ENCODE assay signal across 9 cellular contexts in the genomic region with DNA sequence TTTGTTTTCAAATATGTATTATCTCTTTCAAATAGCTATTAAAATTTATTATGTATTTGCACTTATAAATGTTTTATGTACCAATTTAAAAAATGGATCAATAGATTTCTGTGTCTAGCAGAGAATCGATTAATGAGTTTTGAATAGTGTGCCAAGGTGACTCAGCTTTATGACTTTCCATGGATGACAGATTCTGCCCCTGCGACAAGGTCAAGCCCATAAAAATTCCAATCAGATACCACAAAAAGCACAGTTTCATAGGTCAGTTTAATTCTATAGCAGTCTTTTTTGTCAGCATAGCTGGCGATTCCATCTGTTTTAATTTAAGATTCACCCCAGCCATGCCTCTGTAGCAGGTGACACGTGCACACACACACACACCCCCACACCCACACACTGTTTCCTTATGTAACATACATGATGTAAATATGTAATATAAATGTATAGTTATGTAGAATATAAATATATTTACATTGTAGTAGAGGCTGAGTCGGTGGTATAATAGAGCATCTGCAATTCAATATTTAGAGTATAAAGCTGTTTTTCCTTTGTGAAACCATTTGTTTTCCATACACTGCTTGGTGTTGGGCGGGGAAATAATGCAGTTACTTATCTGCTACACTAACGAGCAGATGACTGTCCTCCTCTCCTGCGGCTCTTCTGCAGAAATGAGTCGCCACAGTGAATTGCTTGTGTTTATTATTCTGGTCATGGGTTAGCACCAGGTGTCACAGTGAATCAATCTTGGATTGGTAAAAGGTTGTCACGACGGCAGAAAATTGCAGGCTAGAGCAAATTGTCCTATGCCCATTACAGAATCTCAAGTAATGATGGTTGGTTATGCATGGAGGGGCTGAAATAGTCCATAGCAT. TPM values are rescaled to one million over a fixed set of nuclear protein-coding genes. Genes with fewer than 3 reads are reported as not detected.
A peak's percentile ranks its signal among the peaks of the same experiment; 100 is the strongest.
DNase-seq lines count a peak whose midpoint lies in the region; TF ChIP-seq lines count a peak whose summit lies in the region.
"Had no signal": no experiment of that assay in that cellular context is flagged by ENCODE, and none has a peak within 500 bp of the region (broad histone marks: within the 10 kb centered on the region; RNA-seq: fewer than 3 reads in every experiment).

No MANE protein-coding gene starts in this region.

- H2AFZ ChIP-seq in smooth muscle cell (ENCODE audit: low read depth), result no peak overlapping the region

- TF ChIP-seq CTCF in HFFc6 (IDR thresholded peaks at IDR 0.05) (no peak), smooth muscle cell (IDR thresholded peaks at IDR 0.05; ENCODE audit: borderline replicate concordance, insufficient read depth, poor library complexity, severe bottlenecking) (no peak), spleen (IDR thresholded peaks at IDR 0.05 in 8 of 11, conservative IDR thresholded peaks at IDR 0.05 in 3 of 11) (no peak)

- peaks cover 71% of the 10 kb centered on the region for H4K20me1 ChIP-seq in smooth muscle cell (ENCODE audit: low read depth)

- H3K9me3 ChIP-seq in endocrine pancreas (ENCODE audit: control insufficient read depth, low read length) (no peaks in the 10 kb centered on the region), smooth muscle cell (replicated peaks; ENCODE audit: low read depth) (no peaks in the 10 kb centered on the region), spleen (no peaks in the 10 kb centered on the region)

- peaks cover 43% of the 10 kb centered on the region for H3F3A ChIP-seq in smooth muscle cell (ENCODE audit: low read depth)

- H3K27me3 ChIP-seq in endocrine pancreas (ENCODE audit: control insufficient read depth, insufficient read depth, low read length), result no peaks in the 10 kb centered on the region
- no peaks in the 10 kb centered on the region for H3K27me3 ChIP-seq in smooth muscle cell (ENCODE audit: low read depth)
- no peaks in the 10 kb centered on the region for H3K27me3 ChIP-seq in spleen (replicated peaks in 1 of 7)

- H3K9me3 Mint-ChIP-seq in HFFc6, result no peaks in the 10 kb centered on the region
- H3K9me3 Mint-ChIP-seq: memory B cell had no signal

- peaks cover 85% of the 10 kb centered on the region for H3K79me2 ChIP-seq in smooth muscle cell (ENCODE audit: low read depth)

- H3K36me3 ChIP-seq in endocrine pancreas (ENCODE audit: control insufficient read depth, insufficient read depth, low read length), result no peaks in the 10 kb centered on the region
- no peaks in the 10 kb centered on the region for H3K36me3 ChIP-seq in smooth muscle cell (ENCODE audit: low read depth)
- H3K36me3 ChIP-seq in spleen, result peaks cover 0 to 28% (median 1%) of the 10 kb centered on the region in 6 donors

- H3K4me3 ChIP-seq in endocrine pancreas (ENCODE audit: control insufficient read depth, insufficient read depth, low read length), result peak overlapping the region; percentile 49
- H3K4me3 ChIP-seq in smooth muscle cell, result no peak overlapping the region
- no peak overlapping the region for H3K4me3 ChIP-seq in spleen

- TF ChIP-seq POLR2A in spleen (IDR thresholded peaks at IDR 0.05), result no peak

- intact Hi-C loops in spleen (cut with DNase I; ENCODE audit: low total_unique reads), result no loop called here

- H3K4me3 Mint-ChIP-seq in HFFc6, result 0 out of 2 replicates have a peak overlapping the region, but pooled peaks have one; percentile 15
- H3K4me3 Mint-ChIP-seq: activated naive CD8-positive, alpha-beta T cell; memory B cell had no signal

- DNase-seq in HFFc6 (peak; percentile 36), NCI-H345 treated with DMSO at 0.1 percent for 48 hours (lab: John Stamatoyannopoulos, UW; ENCODE audit: unreplicated experiment) (peak; percentile 93), smooth muscle cell (lab: John Stamatoyannopoulos, UW; ENCODE audit: unreplicated experiment) (no peak), spleen (no peak), SIG-M5 treated with dmso at 0.1 percent for 504 hours (lab: John Stamatoyannopoulos, UW; ENCODE audit: unreplicated experiment) (no peak)
- DNase-seq in stimulated activated CD4-positive, alpha-beta T cell treated with anti-CD3 and anti-CD28 coated beads, Interleukin-12 subunit alpha, Interleukin-12 subunit beta, amount 100 ng/mL, for 4 hours, result no peak

- H3K4me1 ChIP-seq in endocrine pancreas (ENCODE audit: control insufficient read depth, insufficient read depth, low read length) (no peaks in the 10 kb centered on the region), smooth muscle cell (ENCODE audit: low read depth) (peaks cover 21% of the 10 kb centered on the region), spleen (peaks cover 0 to 76% (median 25%) of the 10 kb centered on the region in 6 donors)

- no peak overlapping the region for H3K27ac Mint-ChIP-seq in HFFc6
- H3K27ac Mint-ChIP-seq: activated naive CD8-positive, alpha-beta T cell; memory B cell had no signal

- H3K36me3 Mint-ChIP-seq in HFFc6 (ENCODE audit: low read depth), result peaks cover 15% of the 10 kb centered on the region
- H3K36me3 Mint-ChIP-seq: activated naive CD8-positive, alpha-beta T cell had no signal

- peaks cover 32% of the 10 kb centered on the region for H3K4me1 Mint-ChIP-seq in HFFc6 (ENCODE audit: low read depth)

- peaks cover 7% of the 10 kb centered on the region; the same call in 1 of the 2 replicates for H3K27me3 Mint-ChIP-seq in HFFc6 (ENCODE audit: insufficient read depth)
- H3K27me3 Mint-ChIP-seq: memory B cell had no signal

- H3K27ac ChIP-seq in smooth muscle cell (ENCODE audit: low read depth), result peak overlapping the region; percentile 97
- no peak overlapping the region for H3K27ac ChIP-seq in spleen

- WGBS in smooth muscle cell (ENCODE audit: low lambda C conversion rate), result 44% methylated on average over 11 of the region's 11 CpGs
- WGBS in spleen, 5 donors, result 79 to 91% (median 85%) methylated on average over 11 of the region's 11 CpGs

- H3K9ac ChIP-seq in endocrine pancreas (ENCODE audit: control insufficient read depth, insufficient read depth, low read length) (no peak overlapping the region), smooth muscle cell (ENCODE audit: low read depth) (no peak overlapping the region)

- H3K4me2 ChIP-seq in smooth muscle cell, result peak overlapping the region; percentile 59

RNA-seq across cellular contexts. Expression of a gene that starts 29.1 kb away (rescaled TPM):
- total RNA-seq in HFFc6 (2021; fragmentation: NEBNext Ultra II Directional; extraction: Animal tissue kit (Norgen Biotek cat#: 25700)), result 10 to 100 TPM; 29.4 to 47.5 (median 43.5) TPM
- total RNA-seq in smooth muscle cell (116 and 123 TPM in 2 replicates), spleen (100 to 1,000 TPM in 1 of 7 donors, 10 to 100 TPM in 6; 51.7 to 112 (median 83.1) TPM)
- polyA plus RNA-seq in smooth muscle cell (389 and 414 TPM in 2 replicates), spleen (10 to 100 TPM; 12.3 to 22.9 (median 15.6) TPM)

Comparison
In these comparisons a context has a peak if more than half of its experiments do, and no peak if none do; other contexts are left out.
1. DNase-seq: peak in HFFc6 (single experiment) and NCI-H345 treated with DMSO at 0.1 percent for 48 hours (single experiment); none in smooth muscle cell (single experiment), spleen (single experiment), SIG-M5 treated with dmso at 0.1 percent for 504 hours (single experiment) and stimulated activated CD4-positive, alpha-beta T cell treated with anti-CD3 and anti-CD28 coated beads, Interleukin-12 subunit alpha, Interleukin-12 subunit beta, amount 100 ng/mL, for 4 hours (single experiment).